In the genomic region with DNA sequence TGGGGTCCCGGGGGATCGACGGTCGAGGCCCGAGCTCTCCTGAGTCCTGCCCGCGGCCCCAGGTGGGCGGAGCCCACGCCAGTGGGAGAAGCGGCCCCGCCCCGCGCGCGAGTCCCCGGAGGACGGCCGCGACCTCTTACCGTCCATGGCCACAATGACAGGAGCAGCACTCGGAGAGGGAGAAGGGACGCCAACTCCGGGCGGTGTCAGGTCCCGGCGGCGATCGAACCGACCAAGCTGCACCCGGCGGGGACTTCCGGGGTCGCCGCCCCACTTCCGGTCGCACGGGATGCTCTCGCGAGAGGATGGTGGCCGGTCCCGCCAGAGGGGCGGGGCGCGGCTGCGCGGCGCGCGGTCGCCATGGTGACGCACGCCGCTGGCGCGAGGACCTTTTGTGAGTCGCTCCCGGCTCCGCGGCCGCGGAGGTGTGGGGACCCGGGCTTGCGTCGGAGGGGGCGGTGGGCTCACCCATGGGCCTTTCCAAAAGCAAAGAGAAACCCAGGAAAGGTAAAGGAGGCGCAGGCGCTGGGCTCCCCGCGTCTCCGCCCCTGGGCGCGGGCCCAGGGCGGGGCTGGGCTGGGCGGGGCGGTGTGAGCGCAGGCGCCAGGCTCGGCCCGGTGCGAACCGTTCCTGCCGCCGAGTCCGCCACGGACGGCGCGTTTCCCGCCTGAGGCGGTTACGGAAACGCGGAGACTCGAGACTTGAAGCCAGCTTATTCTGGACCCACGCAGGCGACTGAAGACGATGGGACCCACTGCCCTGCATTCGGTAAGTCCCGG, we compare ENCODE assay signal across 8 cellular contexts. TPM values are rescaled to one million over a fixed set of nuclear protein-coding genes. Genes with fewer than 3 reads are reported as not detected.
DNase-seq lines count a peak whose midpoint lies in the region; ATAC-seq and TF ChIP-seq lines count a peak whose summit lies in the region.

Gene CHMP1A (minus strand): TSS at position 267 of the 779 bp plus-strand sequence. CDS start 120 bp downstream, at position 147.
Gene SPATA33 (plus strand): TSS at position 395 of the 779 bp plus-strand sequence. CDS start 76 bp downstream, at position 471.

- H3K9me3 Mint-ChIP-seq in activated T-helper 1 cell treated with anti-CD3 and anti-CD28 coated beads, Interleukin-12 subunit alpha, Interleukin-12 subunit beta, Interleukin-2, Interleukin-4 antibody, amounts not matched to agents 30 ng/mL and 10 ng/mL and 1 ng/mL, durations not matched to agents 14 hours and 24 hours and 36 hours: no peaks in the 10 kb centered on the region
- H3K9me3 Mint-ChIP-seq in natural killer cell: no peaks in the 10 kb centered on the region

- peak; percentile 32 for DNase-seq in DMS79 treated with DMSO at 0.1 percent for 48 hours (lab: John Stamatoyannopoulos, UW)
- peak; percentile 80 for DNase-seq in Jurkat, Clone E6-1 (ENCODE audit: low read depth, low spot score)
- DNase-seq in RKO (ENCODE audit: low spot score): peak; percentile 89
- DNase-seq in activated T-helper 1 cell treated with anti-CD3 and anti-CD28 coated beads, Interleukin-12 subunit alpha, Interleukin-12 subunit beta, Interleukin-2, Interleukin-4 antibody, amounts not matched to agents 30 ng/mL and 10 ng/mL and 1 ng/mL, durations not matched to agents 14 hours and 24 hours and 36 hours (ENCODE audit: low spot score): peak; percentile 91
- peak; percentile 76 for DNase-seq in fibroblast of mammary gland (ENCODE audit: low read depth)
- DNase-seq in natural killer cell: peak; percentile 93
- DNase-seq in stimulated activated naive CD4-positive, alpha-beta T cell (lab: John Stamatoyannopoulos, UW): peak; percentile 83 to 94 (median 90)

- peaks cover 56% of the 10 kb centered on the region for H3K4me1 Mint-ChIP-seq in activated T-helper 1 cell treated with anti-CD3 and anti-CD28 coated beads, Interleukin-12 subunit alpha, Interleukin-12 subunit beta, Interleukin-2, Interleukin-4 antibody, amounts not matched to agents 30 ng/mL and 10 ng/mL and 1 ng/mL, durations not matched to agents 14 hours and 24 hours and 36 hours (ENCODE audit: low read depth)
- peaks cover 27 to 37% of the 10 kb centered on the region in 2 donors for H3K4me1 Mint-ChIP-seq in natural killer cell

- peak within 1 kb of the TSS; percentile 93 for H3K4me3 Mint-ChIP-seq in activated T-helper 1 cell treated with anti-CD3 and anti-CD28 coated beads, Interleukin-12 subunit alpha, Interleukin-12 subunit beta, Interleukin-2, Interleukin-4 antibody, amounts not matched to agents 30 ng/mL and 10 ng/mL and 1 ng/mL, durations not matched to agents 14 hours and 24 hours and 36 hours
- H3K4me3 Mint-ChIP-seq in natural killer cell: peak within 1 kb of the TSS; percentile 91

- intact Hi-C loops in activated T-helper 1 cell treated with anti-CD3 and anti-CD28 coated beads, Interleukin-12 subunit alpha, Interleukin-12 subunit beta, Interleukin-2, Interleukin-4 antibody, amounts not matched to agents 30 ng/mL and 10 ng/mL and 1 ng/mL, durations not matched to agents 14 hours and 24 hours and 36 hours (cut with micrococcal nuclease): loop anchor here (1.0 to 2.0 kb wide), 4 partner anchors 16 to 65 kb away; partner anchors contain the start of gene CDK10
- intact Hi-C loops in natural killer cell (cut with micrococcal nuclease): loop anchor here (10.0 kb wide), 1 partner anchor 93 kb away; the partner anchor contains the start of gene RPL13

- ATAC-seq in GM21717 (IDR thresholded peaks at IDR 0.05; ENCODE audit: unreplicated experiment) (peak; percentile 86), natural killer cell (peak; percentile 90 to 96 (median 92))

- H3K36me3 Mint-ChIP-seq in activated T-helper 1 cell treated with anti-CD3 and anti-CD28 coated beads, Interleukin-12 subunit alpha, Interleukin-12 subunit beta, Interleukin-2, Interleukin-4 antibody, amounts not matched to agents 30 ng/mL and 10 ng/mL and 1 ng/mL, durations not matched to agents 14 hours and 24 hours and 36 hours (ENCODE audit: low read depth): peaks cover 27% of the 10 kb centered on the region
- H3K36me3 Mint-ChIP-seq in natural killer cell: no peaks in the 10 kb centered on the region

- TF ChIP-seq CTCF in fibroblast of mammary gland (conservative IDR thresholded peaks at IDR 0.05; ENCODE audit: control insufficient read depth, insufficient read depth, low read depth, low read length) (no peak), natural killer cell (IDR thresholded peaks at IDR 0.05) (no peak)

- peak within 1 kb of the TSS; percentile 97 for H3K4me3 ChIP-seq in Jurkat, Clone E6-1 (ENCODE audit: low read length)
- H3K4me3 ChIP-seq in fibroblast of mammary gland (ENCODE audit: control insufficient read depth, low read depth, low read length): peak within 1 kb of the TSS; percentile 96

- peak within 1 kb of the TSS; percentile 84 for H3K27ac Mint-ChIP-seq in activated T-helper 1 cell treated with anti-CD3 and anti-CD28 coated beads, Interleukin-12 subunit alpha, Interleukin-12 subunit beta, Interleukin-2, Interleukin-4 antibody, amounts not matched to agents 30 ng/mL and 10 ng/mL and 1 ng/mL, durations not matched to agents 14 hours and 24 hours and 36 hours
- H3K27ac Mint-ChIP-seq in natural killer cell: peak within 1 kb of the TSS; percentile 82 to 83

- H3K27me3 Mint-ChIP-seq in activated T-helper 1 cell treated with anti-CD3 and anti-CD28 coated beads, Interleukin-12 subunit alpha, Interleukin-12 subunit beta, Interleukin-2, Interleukin-4 antibody, amounts not matched to agents 30 ng/mL and 10 ng/mL and 1 ng/mL, durations not matched to agents 14 hours and 24 hours and 36 hours (ENCODE audit: insufficient read depth): no peaks in the 10 kb centered on the region
- H3K27me3 Mint-ChIP-seq in natural killer cell (ENCODE audit: low read depth in 2 of 2): no peaks in the 10 kb centered on the region

RNA-seq across cellular contexts. Expression of gene CHMP1A, which starts in this region (rescaled TPM):
- polyA plus RNA-seq in Jurkat, Clone E6-1 (2012; ENCODE audit: insufficient read depth, insufficient read length): 68.3 TPM
- total RNA-seq in activated T-helper 1 cell treated with anti-CD3 and anti-CD28 coated beads, Interleukin-12 subunit alpha, Interleukin-12 subunit beta, Interleukin-2, Interleukin-4 antibody, amounts not matched to agents 30 ng/mL and 10 ng/mL and 1 ng/mL, durations not matched to agents 14 hours and 24 hours and 36 hours: 85.7 and 87.7 TPM in 2 replicates
- 100 to 1,000 TPM; 124 to 135 (median 134) TPM for total RNA-seq in natural killer cell

RNA-seq across cellular contexts. Expression of gene SPATA33, which starts in this region (rescaled TPM):
- 21.3 TPM for polyA plus RNA-seq in Jurkat, Clone E6-1 (2012; ENCODE audit: insufficient read depth, insufficient read length)
- 15.1 and 16.1 TPM in 2 replicates for total RNA-seq in activated T-helper 1 cell treated with anti-CD3 and anti-CD28 coated beads, Interleukin-12 subunit alpha, Interleukin-12 subunit beta, Interleukin-2, Interleukin-4 antibody, amounts not matched to agents 30 ng/mL and 10 ng/mL and 1 ng/mL, durations not matched to agents 14 hours and 24 hours and 36 hours
- 10 to 100 TPM in 1 of 3 donors, 1 to 10 TPM in 2; 6.5 to 11.9 (median 8.4) TPM for total RNA-seq in natural killer cell

Comparison
In these comparisons a context has a peak if more than half of its experiments do, and no peak if none do; other contexts are left out.
1. Peak in every context shown above with its lines: DNase-seq, ATAC-seq and H3K4me3 ChIP-seq.
2. DNase-seq: peak in every context shown above with its lines; median percentile 93 in natural killer cell; 91 in activated T-helper 1 cell treated with anti-CD3 and anti-CD28 coated beads, Interleukin-12 subunit alpha, Interleukin-12 subunit beta, Interleukin-2, Interleukin-4 antibody, amounts not matched to agents 30 ng/mL and 10 ng/mL and 1 ng/mL, durations not matched to agents 14 hours and 24 hours and 36 hours; 90 in stimulated activated naive CD4-positive, alpha-beta T cell; 89 in RKO; 80 in Jurkat, Clone E6-1; 76 in fibroblast of mammary gland; 32 in DMS79 treated with DMSO at 0.1 percent for 48 hours.